In genomic region chr11:1333860-1334259, GRCh38 we compare ENCODE assay signal across 26 cellular contexts. TPM values are rescaled to one million over a fixed set of nuclear protein-coding genes. Genes with fewer than 3 reads are reported as not detected.
"Had no signal": no experiment of that assay in that cellular context is flagged by ENCODE, and none has a peak within 500 bp of the region (broad histone marks: within the 10 kb centered on the region; RNA-seq: fewer than 3 reads in every experiment).

No MANE protein-coding gene starts in this region.

- H3K27me3 ChIP-seq: neutrophil, testis, tibial artery had no signal

- H3K4me3 ChIP-seq: esophagus squamous epithelium, heart right ventricle, lung, testis, tibial artery had no signal

- H3K9ac ChIP-seq: parathyroid adenoma had no signal

- H3K4me3 Mint-ChIP-seq: effector memory CD8-positive, alpha-beta T cell; immature natural killer cell; memory B cell; natural killer cell treated with Interleukin-12 subunit alpha and Interleukin-12 subunit beta and Interleukin-15 and Interleukin-18, amount 100 ng/mL, for 72 hours; neural crest cell; stimulated activated memory B cell treated with anti-CD40 and anti-IgM and Interleukin-4, amounts not matched to agents 10 μg/mL and 1 μg/mL and 100 μg/mL, for 72 hours; type B pancreatic cell had no signal

- H3K36me3 ChIP-seq: esophagus squamous epithelium, heart right ventricle, neutrophil, tibial artery had no signal

- H3K27ac Mint-ChIP-seq: effector memory CD8-positive, alpha-beta T cell; immature natural killer cell; memory B cell; natural killer cell treated with Interleukin-12 subunit alpha and Interleukin-12 subunit beta and Interleukin-15 and Interleukin-18, amount 100 ng/mL, for 72 hours; progenitor cell of endocrine pancreas; stimulated activated memory B cell treated with anti-CD40 and anti-IgM and Interleukin-4, amounts not matched to agents 10 μg/mL and 1 μg/mL and 100 μg/mL, for 72 hours; type B pancreatic cell had no signal

- ATAC-seq: effector memory CD8-positive, alpha-beta T cell; heart right ventricle; natural killer cell treated with Interleukin-12 subunit alpha and Interleukin-12 subunit beta and Interleukin-15 and Interleukin-18, amount 100 ng/mL, for 72 hours; sciatic nerve; stimulated activated memory B cell treated with anti-CD40 and anti-IgM and Interleukin-4, amounts not matched to agents 10 μg/mL and 1 μg/mL and 100 μg/mL, for 72 hours; stimulated activated naive CD8-positive, alpha-beta T cell treated with anti-CD3 and anti-CD28 coated beads, Interleukin-15, Interleukin-2, amounts not matched to agents 100 U/mL and 50 U/mL, for 24 hours had no signal

- H3K27me3 Mint-ChIP-seq: effector memory CD8-positive, alpha-beta T cell; stimulated activated memory B cell treated with anti-CD40 and anti-IgM and Interleukin-4, amounts not matched to agents 10 μg/mL and 1 μg/mL and 100 μg/mL, for 72 hours had no signal

- DNase-seq: cortex of kidney; effector memory CD8-positive, alpha-beta T cell; erythroblast; esophagus squamous epithelium; foreskin melanocyte; glutamatergic neuron; heart right ventricle; hypothalamus; immature natural killer cell; naive B cell; stimulated activated CD4-positive, alpha-beta T cell treated with anti-CD3 and anti-CD28 coated beads, Interleukin-4, amount 100 ng/mL, for 4 hours; stimulated activated naive CD8-positive, alpha-beta T cell treated with anti-CD3 and anti-CD28 coated beads, Interleukin-15, Interleukin-2, amounts not matched to agents 100 U/mL and 50 U/mL, for 24 hours; substantia nigra; testis had no signal

- H3K4me1 ChIP-seq: parathyroid adenoma had no signal

- H3K9me3 ChIP-seq: esophagus squamous epithelium, neutrophil, testis, tibial artery had no signal

- H3K27ac ChIP-seq: esophagus squamous epithelium, heart right ventricle, neutrophil, parathyroid adenoma, testis, tibial artery had no signal

RNA-seq across cellular contexts. Expression of gene BRSK2, which starts 55.9 kb away (rescaled TPM):
- polyA plus RNA-seq: liver had no signal
